Comparison of ENCODE assay signal across 1 cellular context in the genomic region with DNA sequence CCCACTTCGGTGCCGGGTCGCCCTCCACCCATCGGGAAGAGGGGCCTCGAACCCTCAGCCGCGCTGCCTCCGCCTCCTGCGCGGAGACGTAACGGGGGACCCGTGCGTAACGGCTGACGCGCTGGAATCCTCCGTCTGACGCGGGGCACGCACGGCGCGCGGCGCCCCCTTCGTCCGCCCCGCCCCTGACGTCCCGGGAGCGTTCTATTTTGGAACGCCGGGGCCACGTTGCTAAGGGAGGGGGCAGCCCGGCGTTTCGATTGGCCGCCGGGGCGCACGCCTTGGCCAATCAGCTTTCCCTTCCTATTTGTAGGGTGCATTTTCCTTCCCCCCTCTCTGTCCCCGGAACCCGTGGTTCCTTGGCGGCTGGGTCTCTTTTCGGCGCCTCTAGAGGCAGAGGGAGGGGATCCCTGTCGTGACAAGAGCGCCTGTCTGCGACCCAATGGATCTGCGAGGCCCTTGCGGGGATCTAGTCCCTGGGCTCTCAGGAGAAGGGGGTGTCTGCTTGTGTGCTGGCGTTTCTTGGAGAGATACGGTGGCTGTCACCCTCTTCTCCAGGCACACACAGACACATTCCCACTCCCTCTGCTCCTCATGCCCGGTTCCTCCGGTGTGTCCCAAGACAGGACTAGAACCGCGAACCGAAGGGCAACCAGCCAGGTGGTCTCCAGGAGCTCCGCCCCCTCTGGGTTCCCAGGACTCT.
TF ChIP-seq lines count a peak whose summit lies in the region.

No MANE protein-coding gene starts in this region.

TF ChIP-seq in HepG2, 621 proteins besides CTCF, POLR2A, EP300 and RAD21 (continued from another document and continues in another):
- TF ChIP-seq, protein P1, sequence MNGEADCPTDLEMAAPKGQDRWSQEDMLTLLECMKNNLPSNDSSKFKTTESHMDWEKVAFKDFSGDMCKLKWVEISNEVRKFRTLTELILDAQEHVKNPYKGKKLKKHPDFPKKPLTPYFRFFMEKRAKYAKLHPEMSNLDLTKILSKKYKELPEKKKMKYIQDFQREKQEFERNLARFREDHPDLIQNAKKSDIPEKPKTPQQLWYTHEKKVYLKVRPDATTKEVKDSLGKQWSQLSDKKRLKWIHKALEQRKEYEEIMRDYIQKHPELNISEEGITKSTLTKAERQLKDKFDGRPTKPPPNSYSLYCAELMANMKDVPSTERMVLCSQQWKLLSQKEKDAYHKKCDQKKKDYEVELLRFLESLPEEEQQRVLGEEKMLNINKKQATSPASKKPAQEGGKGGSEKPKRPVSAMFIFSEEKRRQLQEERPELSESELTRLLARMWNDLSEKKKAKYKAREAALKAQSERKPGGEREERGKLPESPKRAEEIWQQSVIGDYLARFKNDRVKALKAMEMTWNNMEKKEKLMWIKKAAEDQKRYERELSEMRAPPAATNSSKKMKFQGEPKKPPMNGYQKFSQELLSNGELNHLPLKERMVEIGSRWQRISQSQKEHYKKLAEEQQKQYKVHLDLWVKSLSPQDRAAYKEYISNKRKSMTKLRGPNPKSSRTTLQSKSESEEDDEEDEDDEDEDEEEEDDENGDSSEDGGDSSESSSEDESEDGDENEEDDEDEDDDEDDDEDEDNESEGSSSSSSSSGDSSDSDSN (CRISPR knock-in tag; IDR thresholded peaks at IDR 0.05): peak; percentile 15; the same call in 1 of the 2 replicates
- TF ChIP-seq GATAD1 (CRISPR knock-in tag; IDR thresholded peaks at IDR 0.05): peak; percentile 86
- TF ChIP-seq ZKSCAN8 (CRISPR knock-in tag; IDR thresholded peaks at IDR 0.05; ENCODE audit: borderline replicate concordance): no peak
- TF ChIP-seq SP1 (IDR thresholded peaks at IDR 0.05): no peak
- peak; percentile 95 for TF ChIP-seq SP1 (CRISPR knock-in tag; IDR thresholded peaks at IDR 0.05)
- TF ChIP-seq, protein P2, sequence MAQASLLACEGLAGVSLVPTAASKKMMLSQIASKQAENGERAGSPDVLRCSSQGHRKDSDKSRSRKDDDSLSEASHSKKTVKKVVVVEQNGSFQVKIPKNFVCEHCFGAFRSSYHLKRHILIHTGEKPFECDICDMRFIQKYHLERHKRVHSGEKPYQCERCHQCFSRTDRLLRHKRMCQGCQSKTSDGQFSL (CRISPR knock-in tag; IDR thresholded peaks at IDR 0.05): no peak
- no peak for TF ChIP-seq RELA (CRISPR knock-in tag; IDR thresholded peaks at IDR 0.05)
- no peak for TF ChIP-seq PBX2 (CRISPR knock-in tag; IDR thresholded peaks at IDR 0.05)
- no peak for TF ChIP-seq DNMT3B (CRISPR knock-in tag; conservative IDR thresholded peaks at IDR 0.05)
- TF ChIP-seq ZKSCAN5 (CRISPR knock-in tag; IDR thresholded peaks at IDR 0.05): no peak
- peak; percentile 60 for TF ChIP-seq ZSCAN31 (CRISPR knock-in tag; IDR thresholded peaks at IDR 0.05; ENCODE audit: low read depth)
- no peak for TF ChIP-seq HOXA5 (CRISPR knock-in tag; IDR thresholded peaks at IDR 0.05)
- TF ChIP-seq ZNF34 (CRISPR knock-in tag; IDR thresholded peaks at IDR 0.05; ENCODE audit: borderline replicate concordance): no peak
- no peak for TF ChIP-seq CC2D1A (CRISPR knock-in tag; IDR thresholded peaks at IDR 0.05)
- peak; percentile 69; the same call in 1 of the 2 replicates for TF ChIP-seq ZNF709 (CRISPR knock-in tag; IDR thresholded peaks at IDR 0.05)
- TF ChIP-seq YEATS4 (CRISPR knock-in tag; IDR thresholded peaks at IDR 0.05; ENCODE audit: borderline replicate concordance): peak; percentile 57; the same call in 1 of the 2 replicates
- peak; percentile 51; the same call in 1 of the 2 replicates for TF ChIP-seq SRF (IDR thresholded peaks at IDR 0.05; ENCODE audit: low read depth, low read length)
- peak; percentile 17; the same call in 1 of the 2 replicates for TF ChIP-seq NRL (CRISPR knock-in tag; IDR thresholded peaks at IDR 0.05; ENCODE audit: borderline replicate concordance)
- no peak for TF ChIP-seq ZNF569 (CRISPR knock-in tag; IDR thresholded peaks at IDR 0.05; ENCODE audit: borderline replicate concordance)
- no peak for TF ChIP-seq FOXM1 (CRISPR knock-in tag; IDR thresholded peaks at IDR 0.05)
- peak; percentile 96 for TF ChIP-seq SNAPC4 (CRISPR knock-in tag; IDR thresholded peaks at IDR 0.05)
- TF ChIP-seq ZEB1 (IDR thresholded peaks at IDR 0.05; ENCODE audit: insufficient replicate concordance, low read depth): no peak
- no peak; the same call in 1 of the 2 replicates for TF ChIP-seq ZNF292 (CRISPR knock-in tag; IDR thresholded peaks at IDR 0.05; ENCODE audit: borderline replicate concordance, low read depth)
- no peak for TF ChIP-seq MTF1 (CRISPR knock-in tag; IDR thresholded peaks at IDR 0.05)
- no peak for TF ChIP-seq RCOR2 (CRISPR knock-in tag; IDR thresholded peaks at IDR 0.05)
- TF ChIP-seq, protein P3, sequence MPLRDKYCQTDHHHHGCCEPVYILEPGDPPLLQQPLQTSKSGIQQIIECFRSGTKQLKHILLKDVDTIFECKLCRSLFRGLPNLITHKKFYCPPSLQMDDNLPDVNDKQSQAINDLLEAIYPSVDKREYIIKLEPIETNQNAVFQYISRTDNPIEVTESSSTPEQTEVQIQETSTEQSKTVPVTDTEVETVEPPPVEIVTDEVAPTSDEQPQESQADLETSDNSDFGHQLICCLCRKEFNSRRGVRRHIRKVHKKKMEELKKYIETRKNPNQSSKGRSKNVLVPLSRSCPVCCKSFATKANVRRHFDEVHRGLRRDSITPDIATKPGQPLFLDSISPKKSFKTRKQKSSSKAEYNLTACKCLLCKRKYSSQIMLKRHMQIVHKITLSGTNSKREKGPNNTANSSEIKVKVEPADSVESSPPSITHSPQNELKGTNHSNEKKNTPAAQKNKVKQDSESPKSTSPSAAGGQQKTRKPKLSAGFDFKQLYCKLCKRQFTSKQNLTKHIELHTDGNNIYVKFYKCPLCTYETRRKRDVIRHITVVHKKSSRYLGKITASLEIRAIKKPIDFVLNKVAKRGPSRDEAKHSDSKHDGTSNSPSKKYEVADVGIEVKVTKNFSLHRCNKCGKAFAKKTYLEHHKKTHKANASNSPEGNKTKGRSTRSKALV (CRISPR knock-in tag; IDR thresholded peaks at IDR 0.05): no peak
- peak; percentile 74 for TF ChIP-seq ZMYM4 (CRISPR knock-in tag; IDR thresholded peaks at IDR 0.05)
- TF ChIP-seq ZNF720 (CRISPR knock-in tag; IDR thresholded peaks at IDR 0.05): no peak
- TF ChIP-seq CENPBD1 (CRISPR knock-in tag; IDR thresholded peaks at IDR 0.05; ENCODE audit: borderline replicate concordance, low read depth): no peak
- TF ChIP-seq RNF2 (conservative IDR thresholded peaks at IDR 0.05; ENCODE audit: low read depth): no peak
- no peak for TF ChIP-seq STAT6 (CRISPR knock-in tag; IDR thresholded peaks at IDR 0.05; ENCODE audit: borderline replicate concordance)
- 0 out of 2 replicates have a peak, but pooled peaks have one; percentile 23 for TF ChIP-seq PPARG (CRISPR knock-in tag; conservative IDR thresholded peaks at IDR 0.05)
- 0 out of 2 replicates have a peak, but pooled peaks have one; percentile 81 for TF ChIP-seq CAMTA2 (CRISPR knock-in tag; IDR thresholded peaks at IDR 0.05; ENCODE audit: borderline replicate concordance)
- no peak for TF ChIP-seq RORA (CRISPR knock-in tag; IDR thresholded peaks at IDR 0.05)
- TF ChIP-seq MBD4 (IDR thresholded peaks at IDR 0.05; ENCODE audit: borderline replicate concordance, low read length): no peak
- TF ChIP-seq RERE (CRISPR knock-in tag; IDR thresholded peaks at IDR 0.05; ENCODE audit: low read depth): no peak
- TF ChIP-seq POLR2AphosphoS2 (IDR thresholded peaks at IDR 0.05; ENCODE audit: low read depth, low read length): no peak
- peak; percentile 71; the same call in 1 of the 2 replicates for TF ChIP-seq CHCHD3 (CRISPR knock-in tag; IDR thresholded peaks at IDR 0.05)
- no peak for TF ChIP-seq ZNF850 (CRISPR knock-in tag; conservative IDR thresholded peaks at IDR 0.05)
